16 cellular contexts compared by ENCODE assay signal in the genomic region with DNA sequence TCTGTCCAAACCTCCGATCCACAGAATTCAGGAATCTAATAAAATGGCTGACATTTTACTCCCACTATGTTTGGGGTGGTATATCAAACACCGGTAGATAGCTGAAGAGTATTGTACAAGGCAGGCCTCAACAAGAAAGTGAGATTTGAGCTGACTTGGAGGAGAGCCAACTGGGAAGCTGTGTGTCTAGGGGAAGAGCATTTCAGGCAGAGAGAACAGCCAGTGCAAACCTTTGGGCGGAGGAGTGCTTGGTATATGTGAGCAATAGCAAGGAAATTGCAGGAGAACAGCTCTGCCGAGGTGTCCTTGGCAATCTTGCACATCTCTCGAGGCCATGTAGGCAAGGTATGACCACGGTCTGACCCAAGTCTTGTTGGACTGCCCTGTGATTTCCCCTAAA. TPM values are rescaled to one million over a fixed set of nuclear protein-coding genes. Genes with fewer than 3 reads are reported as not detected.
DNase-seq lines count a peak whose midpoint lies in the region; ATAC-seq and TF ChIP-seq lines count a peak whose summit lies in the region.
"Had no signal": no experiment of that assay in that cellular context is flagged by ENCODE, and none has a peak within 500 bp of the region (broad histone marks: within the 10 kb centered on the region; RNA-seq: fewer than 3 reads in every experiment).

No MANE protein-coding gene starts in this region.

- H3K27me3 ChIP-seq in ascending aorta = no peaks in the 10 kb centered on the region

- no peaks in the 10 kb centered on the region for H3K9me3 ChIP-seq in ascending aorta
- H3K9me3 ChIP-seq: suprapubic skin had no signal

- H3K9me3 Mint-ChIP-seq in activated B cell treated with CpG ODN at 0.5 μM for 24 hours = no peaks in the 10 kb centered on the region
- no peaks in the 10 kb centered on the region for H3K9me3 Mint-ChIP-seq in natural killer cell treated with Interleukin-12 subunit alpha and Interleukin-12 subunit beta and Interleukin-15 and Interleukin-18, amount 100 ng/mL, for 72 hours
- H3K9me3 Mint-ChIP-seq: memory B cell had no signal

- POLR2A ChIA-PET in activated B cell treated with CpG ODN at 0.5 μM for 24 hours (lab: Charles Lee) = no interaction called here

- H3K27me3 Mint-ChIP-seq in activated B cell treated with CpG ODN at 0.5 μM for 24 hours = peaks cover 29% of the 10 kb centered on the region
- H3K27me3 Mint-ChIP-seq in natural killer cell treated with Interleukin-12 subunit alpha and Interleukin-12 subunit beta and Interleukin-15 and Interleukin-18, amount 100 ng/mL, for 72 hours = peaks cover 0 to 16% of the 10 kb centered on the region in 2 donors

- DNase-seq in COLO668 (lab: John Stamatoyannopoulos, UW; ENCODE audit: unreplicated experiment) (peak; percentile 19), NCI-H1105 (lab: John Stamatoyannopoulos, UW) (peak; percentile 50), activated B cell treated with CpG ODN at 0.5 μM for 24 hours (no peak), ascending aorta (ENCODE audit: low spot score in 2 of 2) (no peak)
- no peak for DNase-seq in natural killer cell treated with Interleukin-12 subunit alpha and Interleukin-12 subunit beta and Interleukin-15 and Interleukin-18, amount 100 ng/mL, for 72 hours (ENCODE audit: low spot score)
- DNase-seq in stimulated activated CD4-positive, alpha-beta T cell treated with anti-CD3 and anti-CD28 coated beads, Interleukin-15, amount 100 ng/mL, for 24 hours = no peak
- DNase-seq: activated gamma-delta T cell; glutamatergic neuron; NCI-H2029 treated with DMSO at 0.1 percent for 48 hours; occipital lobe; stimulated activated CD4-positive, alpha-beta T cell treated with anti-CD3 and anti-CD28 coated beads, Interleukin-4, amount 100 ng/mL, for 4 hours had no signal

- no peak overlapping the region for H3K4me3 ChIP-seq in ascending aorta
- H3K4me3 ChIP-seq: suprapubic skin had no signal

- peaks cover 13% of the 10 kb centered on the region for H3K4me1 Mint-ChIP-seq in activated B cell treated with CpG ODN at 0.5 μM for 24 hours
- H3K4me1 Mint-ChIP-seq in natural killer cell treated with Interleukin-12 subunit alpha and Interleukin-12 subunit beta and Interleukin-15 and Interleukin-18, amount 100 ng/mL, for 72 hours (ENCODE audit: low read depth in 2 of 2) = peaks cover 0 to 7% of the 10 kb centered on the region in 2 donors

- H3K27ac ChIP-seq in ascending aorta = no peak overlapping the region
- H3K27ac ChIP-seq: suprapubic skin had no signal

- H3K4me1 ChIP-seq in ascending aorta = peaks cover 0 to 14% of the 10 kb centered on the region in 2 donors

- no peaks in the 10 kb centered on the region for H3K36me3 Mint-ChIP-seq in activated B cell treated with CpG ODN at 0.5 μM for 24 hours (ENCODE audit: low read depth)
- no peaks in the 10 kb centered on the region for H3K36me3 Mint-ChIP-seq in natural killer cell treated with Interleukin-12 subunit alpha and Interleukin-12 subunit beta and Interleukin-15 and Interleukin-18, amount 100 ng/mL, for 72 hours
- H3K36me3 Mint-ChIP-seq: memory B cell had no signal

- H3K27ac Mint-ChIP-seq in activated B cell treated with CpG ODN at 0.5 μM for 24 hours = no peak overlapping the region
- no peak overlapping the region for H3K27ac Mint-ChIP-seq in natural killer cell treated with Interleukin-12 subunit alpha and Interleukin-12 subunit beta and Interleukin-15 and Interleukin-18, amount 100 ng/mL, for 72 hours
- H3K27ac Mint-ChIP-seq: B cell, memory B cell had no signal

- no peaks in the 10 kb centered on the region for H3K36me3 ChIP-seq in ascending aorta
- H3K36me3 ChIP-seq: suprapubic skin had no signal

- TF ChIP-seq CTCF in activated B cell treated with CpG ODN at 0.5 μM for 24 hours (IDR thresholded peaks at IDR 0.05) (no peak), ascending aorta (IDR thresholded peaks at IDR 0.05) (no peak)

- H3K4me3 Mint-ChIP-seq in activated B cell treated with CpG ODN at 0.5 μM for 24 hours = peak overlapping the region; percentile 32
- peak overlapping the region; percentile 31 for H3K4me3 Mint-ChIP-seq in natural killer cell treated with Interleukin-12 subunit alpha and Interleukin-12 subunit beta and Interleukin-15 and Interleukin-18, amount 100 ng/mL, for 72 hours

- intact Hi-C loops in activated B cell treated with CpG ODN at 0.5 μM for 24 hours (cut with micrococcal nuclease) (loop anchor here (5.0 kb wide), 1 partner anchor 106 kb away; no protein-coding TSS in a partner anchor), ascending aorta (cut with DNase I) (loop anchor here (5.0 to 10.0 kb wide), 2 partner anchors 136 to 358 kb away; a partner anchor contains a TSS)

- ATAC-seq in activated B cell treated with CpG ODN at 0.5 μM for 24 hours (ENCODE audit: low read depth) = no peak
- no peak for ATAC-seq in natural killer cell treated with Interleukin-12 subunit alpha and Interleukin-12 subunit beta and Interleukin-15 and Interleukin-18, amount 100 ng/mL, for 72 hours
- no peak for ATAC-seq in HG03460 (IDR thresholded peaks at IDR 0.05; ENCODE audit: unreplicated experiment)
- ATAC-seq: sciatic nerve had no signal

- CTCF ChIA-PET in activated B cell treated with CpG ODN at 0.5 μM for 24 hours (lab: Charles Lee) = no interaction called here

RNA-seq across cellular contexts. Expression of a gene that starts 1.8 kb away (rescaled TPM):
- 0.22 TPM in 1 of 2 replicates, not detected in the other for total RNA-seq in activated B cell treated with CpG ODN at 0.5 μM for 24 hours
- total RNA-seq in natural killer cell treated with Interleukin-12 subunit alpha and Interleukin-12 subunit beta and Interleukin-15 and Interleukin-18, amount 100 ng/mL, for 72 hours = under 1 TPM; 0.40 to 0.67 TPM
- 11.1 TPM for total RNA-seq in ascending aorta

RNA-seq across cellular contexts. Expression of a gene that starts 12.6 kb away (rescaled TPM):
- total RNA-seq in activated B cell treated with CpG ODN at 0.5 μM for 24 hours (74.0 and 88.1 TPM in 2 replicates), ascending aorta (36.6 TPM)
- total RNA-seq in natural killer cell treated with Interleukin-12 subunit alpha and Interleukin-12 subunit beta and Interleukin-15 and Interleukin-18, amount 100 ng/mL, for 72 hours = 100 to 1,000 TPM in 1 of 2 donors, 10 to 100 TPM in 1; 73.3 to 146 TPM

Comparison
In these comparisons a context has a peak if more than half of its experiments do, and no peak if none do; other contexts are left out.
1. DNase-seq: peak in COLO668 (single experiment) and NCI-H1105 (single experiment); none in activated B cell treated with CpG ODN at 0.5 μM for 24 hours (single experiment), natural killer cell treated with Interleukin-12 subunit alpha and Interleukin-12 subunit beta and Interleukin-15 and Interleukin-18, amount 100 ng/mL, for 72 hours (single experiment), ascending aorta (0 of 2) and stimulated activated CD4-positive, alpha-beta T cell treated with anti-CD3 and anti-CD28 coated beads, Interleukin-15, amount 100 ng/mL, for 24 hours (single experiment).